In the genomic region with DNA sequence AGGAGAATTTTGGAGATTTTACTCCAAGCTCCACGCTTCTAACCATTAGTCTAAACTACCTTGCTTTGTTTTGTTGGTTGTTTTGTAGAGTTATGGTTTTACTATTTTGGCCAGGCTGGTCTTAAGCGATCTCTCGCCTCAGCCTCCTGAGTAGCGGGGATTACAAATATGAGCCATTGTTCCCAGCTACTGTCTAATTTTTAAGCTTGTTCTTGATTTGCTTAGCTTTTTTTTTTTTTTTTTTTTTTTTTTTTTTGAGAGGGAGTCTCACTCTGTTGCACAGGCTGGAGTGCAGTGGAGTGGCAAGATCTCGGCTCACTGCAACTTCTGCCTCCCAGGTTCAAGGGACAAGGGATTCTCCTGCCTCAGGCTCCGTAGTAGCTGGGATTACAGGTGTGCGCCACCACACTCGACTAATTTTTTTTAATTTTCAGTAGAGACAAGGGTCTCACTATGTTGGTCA, we compare ENCODE assay signal across 8 cellular contexts. TPM values are rescaled to one million over a fixed set of nuclear protein-coding genes. Genes with fewer than 3 reads are reported as not detected.
A peak's percentile ranks its signal among the peaks of the same experiment; 100 is the strongest.
DNase-seq lines count a peak whose midpoint lies in the region; ATAC-seq, FAIRE-seq and TF ChIP-seq lines count a peak whose summit lies in the region.

No MANE protein-coding gene starts in this region.

- peak overlapping the region; percentile 88 for H3K4me2 ChIP-seq in HepG2 (ENCODE audit: low read depth, low read length)

- TF ChIP-seq EP300 in HepG2 (IDR thresholded peaks at IDR 0.05; ENCODE audit: low read depth in 2 of 2, low read length in 2 of 2) (no peak), HepG2 (CRISPR knock-in tag; IDR thresholded peaks at IDR 0.05; ENCODE audit: borderline replicate concordance) (no peak), upper lobe of left lung (IDR thresholded peaks at IDR 0.05) (no peak)

- H3K36me3 ChIP-seq in HepG2 (replicated peaks in 1 of 2; ENCODE audit: control insufficient read depth in 1 of 2, insufficient read depth in 2 of 2, low read length in 2 of 2) (peaks cover 0 to 15% of the 10 kb centered on the region in 2 experiments; a peak in 2 of 5 replicates), upper lobe of left lung (peaks cover 0 to 19% (median 2%) of the 10 kb centered on the region in 4 donors)

- peak overlapping the region; percentile 61 to 86 (median 85); a peak in 5 of 6 replicates for H3K4me3 ChIP-seq in HepG2 (replicated peaks in 1 of 3; ENCODE audit: insufficient read depth in 1 of 3, low read depth in 2 of 3, low read length in 3 of 3)
- peak overlapping the region in 2 of 4 donors; percentile 80 to 94 for H3K4me3 ChIP-seq in upper lobe of left lung

- peaks cover 13% of the 10 kb centered on the region for H3K4me1 Mint-ChIP-seq in activated naive CD8-positive, alpha-beta T cell treated with anti-CD3 and anti-CD28 coated beads for 36 hours

- CTCF ChIA-PET in HepG2 (lab: Yijun Ruan, JAX; ENCODE audit: low intra/inter-chr PET ratio, low total read pairs), result no interaction called here

- no peak for TF ChIP-seq RAD21 in HepG2 (CRISPR knock-in tag; IDR thresholded peaks at IDR 0.05)

- peak overlapping the region; percentile 32 for H2AFZ ChIP-seq in HepG2 (ENCODE audit: low read length)

- TF ChIP-seq CTCF in HepG2 (CRISPR knock-in tag; IDR thresholded peaks at IDR 0.05), result no peak
- TF ChIP-seq CTCF in upper lobe of left lung (IDR thresholded peaks at IDR 0.05), result peak in 2 of 6 experiments; percentile 4

- no peak for FAIRE-seq in HepG2 (lab: Jason Lieb, UNC)

- TF ChIP-seq POLR2A in HepG2 (IDR thresholded peaks at IDR 0.05; ENCODE audit: insufficient read depth in 1 of 2, low read depth in 2 of 2, low read length in 2 of 2), result peak; percentile 71 to 91
- TF ChIP-seq POLR2A in upper lobe of left lung (IDR thresholded peaks at IDR 0.05), result peak in 1 of 4 donors; percentile 5

- no peaks in the 10 kb centered on the region for H3K27me3 Mint-ChIP-seq in activated naive CD8-positive, alpha-beta T cell treated with anti-CD3 and anti-CD28 coated beads for 36 hours

- peak overlapping the region; percentile 88 for H3K9ac ChIP-seq in HepG2 (ENCODE audit: insufficient read depth, low read depth, low read length)

- in situ Hi-C loops in HepG2 (cut with HindIII; ENCODE audit: extremely low pct_ligation_motif_present, low pct_unique_long_range_greater_than_20kb), result no loop called here

- no peaks in the 10 kb centered on the region for H4K20me1 ChIP-seq in HepG2 (ENCODE audit: insufficient read depth, low read length)

- H3K27ac Mint-ChIP-seq in activated naive CD8-positive, alpha-beta T cell treated with anti-CD3 and anti-CD28 coated beads for 36 hours, result peak overlapping the region; percentile 99

- peak overlapping the region; percentile 87 for H3K27ac ChIP-seq in HepG2 (ENCODE audit: extremely low read length, insufficient read depth, low read length)
- H3K27ac ChIP-seq in upper lobe of left lung, result peak overlapping the region; percentile 86 to 92 (median 90)

- peaks cover 42% of the 10 kb centered on the region for H3K79me2 ChIP-seq in HepG2 (ENCODE audit: insufficient read depth, low read length)

- DNase-seq in activated naive CD8-positive, alpha-beta T cell treated with anti-CD3 and anti-CD28 coated beads for 36 hours, result peak; percentile 22
- DNase-seq in HepG2 (ENCODE audit: low spot score) (no peak), upper lobe of left lung (no peak), activated gamma-delta T cell treated with Interleukin-2 at 50 U/mL for 16 hours (no peak)

- H3K27me3 ChIP-seq in HepG2 (ENCODE audit: control insufficient read depth in 1 of 2, insufficient read depth in 2 of 2, low read length in 2 of 2) (no peaks in the 10 kb centered on the region; a peak in 1 of 5 replicates), upper lobe of left lung (no peaks in the 10 kb centered on the region)

- peak overlapping the region; percentile 100 for H3K4me3 Mint-ChIP-seq in activated naive CD8-positive, alpha-beta T cell treated with anti-CD3 and anti-CD28 coated beads for 36 hours

- H3K9me3 ChIP-seq in HepG2 (ENCODE audit: low read length), result no peaks in the 10 kb centered on the region
- H3K9me3 ChIP-seq in upper lobe of left lung, result no peaks in the 10 kb centered on the region

- H3K4me1 ChIP-seq in HepG2 (ENCODE audit: insufficient read depth, low read length) (peaks cover 69% of the 10 kb centered on the region), upper lobe of left lung (peaks cover 10 to 38% (median 13%) of the 10 kb centered on the region in 4 donors)

- BruUV-seq in HepG2 (replicated peaks; lab: Mats Ljungman, UMichigan), result TSS peak; percentile 85

- no peaks in the 10 kb centered on the region for H3K9me3 Mint-ChIP-seq in activated naive CD8-positive, alpha-beta T cell treated with anti-CD3 and anti-CD28 coated beads for 36 hours

- ATAC-seq in GM18907 (IDR thresholded peaks at IDR 0.05; ENCODE audit: unreplicated experiment) (peak; percentile 11), HG03354 (IDR thresholded peaks at IDR 0.05; ENCODE audit: poor library complexity, severe bottlenecking, unreplicated experiment) (peak; percentile 4), HepG2 (peak; percentile 4; the same call in 2 of the 3 replicates), upper lobe of left lung (ENCODE audit: low FRiP score in 2 of 2) (peak in 1 of 2 donors; percentile 1), HG02938 (IDR thresholded peaks at IDR 0.05; ENCODE audit: unreplicated experiment) (no peak), HG03025 (IDR thresholded peaks at IDR 0.05; ENCODE audit: low FRiP score, unreplicated experiment) (no peak)

- 38% methylated on average over 8 of the region's 8 CpGs for WGBS in HepG2 (ENCODE audit: low lambda C conversion rate)
- 56 to 60% methylated on average over 8 of the region's 8 CpGs for WGBS in upper lobe of left lung, 2 donors

- intact Hi-C loops in HepG2 (cut with micrococcal nuclease; ENCODE audit: unreplicated experiment), result loop anchor here (1.0 kb wide), 1 partner anchor 13 kb away; no protein-coding TSS in a partner anchor

- peaks cover 16% of the 10 kb centered on the region for H3K36me3 Mint-ChIP-seq in activated naive CD8-positive, alpha-beta T cell treated with anti-CD3 and anti-CD28 coated beads for 36 hours

- POLR2A ChIA-PET in HepG2 (lab: Yijun Ruan, JAX), result interaction anchor here (0.6 to 2.9 kb wide), 12 partner anchors 8 to 493 kb away, joined by 3 to 23 read pairs (median 4); partner anchors contain the start of genes EFCAB12, IFT122, MBD4 and TMCC1

RNA-seq across cellular contexts. Expression of gene EFCAB12, which starts 28.5 kb away (rescaled TPM):
- total RNA-seq in activated naive CD8-positive, alpha-beta T cell treated with anti-CD3 and anti-CD28 coated beads for 36 hours, result under 1 TPM; 0.24 to 0.39 TPM
- 0.11 and 0.31 TPM in 2 replicates for total RNA-seq in HepG2 (2016; rRNA removed; fragmentation: Illumina TruSeq; extraction: Trizol)
- total RNA-seq in HepG2 (2016; cell fraction: cytosol; rRNA removed; fragmentation: Illumina TruSeq; extraction: Trizol; ENCODE audit: low read depth), result 0.18 TPM in 1 of 2 replicates, not detected in the other
- 0.07 and 0.26 TPM in 2 replicates for total RNA-seq in HepG2 (2016; cell fraction: insoluble cytoplasmic fraction; rRNA removed; fragmentation: Illumina TruSeq; extraction: Trizol)
- 0.14 and 0.15 TPM in 2 replicates for total RNA-seq in HepG2 (2016; cell fraction: membrane; rRNA removed; fragmentation: Illumina TruSeq; extraction: Trizol)
- total RNA-seq in HepG2 (2016; cell fraction: nucleus; rRNA removed; fragmentation: Illumina TruSeq; extraction: Trizol), result 0.34 and 0.50 TPM in 2 replicates
- polyA plus RNA-seq in HepG2 (2011; rRNA removed), result 2.4 and 2.9 TPM in 2 replicates
- polyA plus RNA-seq in HepG2 (2011; cell fraction: cytosol; rRNA removed), result 1.3 and 1.4 TPM in 2 replicates
- polyA plus RNA-seq in HepG2 (2011; cell fraction: nucleus; rRNA removed), result 9.6 and 10.2 TPM in 2 replicates
- polyA plus RNA-seq in HepG2 (2012), result 2.4 and 3.5 TPM in 2 replicates
- polyA plus RNA-seq in HepG2 (2016; cell fraction: cytosol; fragmentation: Illumina TruSeq; extraction: Trizol; ENCODE audit: low read depth), result 0.06 and 0.17 TPM in 2 replicates
- polyA plus RNA-seq in HepG2 (2016; cell fraction: insoluble cytoplasmic fraction; fragmentation: Illumina TruSeq; extraction: Trizol; ENCODE audit: low read depth), result 0.33 and 0.35 TPM in 2 replicates
- 0.15 and 0.24 TPM in 2 replicates for polyA plus RNA-seq in HepG2 (2016; cell fraction: membrane; fragmentation: Illumina TruSeq; extraction: Trizol; ENCODE audit: low read depth)
- 0.92 and 1.5 TPM in 2 replicates for polyA plus RNA-seq in HepG2 (2016; cell fraction: nucleus; fragmentation: Illumina TruSeq; extraction: Trizol; ENCODE audit: insufficient read depth, low read depth)
- polyA minus RNA-seq in HepG2 (2011; rRNA and poly(A)+ RNA removed; ENCODE audit: low replicate concordance), result 1.9 and 2.0 TPM in 2 replicates
- polyA minus RNA-seq in HepG2 (2011; cell fraction: cytosol; rRNA and poly(A)+ RNA removed), result 0.70 and 0.89 TPM in 2 replicates
- polyA minus RNA-seq in HepG2 (2011; cell fraction: nucleus; rRNA and poly(A)+ RNA removed), result 3.9 and 4.8 TPM in 2 replicates
- 10 to 100 TPM in 1 of 6 donors, 1 to 10 TPM in 4, under 1 TPM in 1; 0.72 to 10.5 (median 5.1) TPM for total RNA-seq in upper lobe of left lung

RNA-seq across cellular contexts. Expression of gene MBD4, which starts 39.8 kb away (rescaled TPM):
- total RNA-seq in activated naive CD8-positive, alpha-beta T cell treated with anti-CD3 and anti-CD28 coated beads for 36 hours, result 10 to 100 TPM; 48.2 to 51.1 TPM
- total RNA-seq in HepG2 (2016; rRNA removed; fragmentation: Illumina TruSeq; extraction: Trizol) (25.3 and 26.9 TPM in 2 replicates), upper lobe of left lung (10 to 100 TPM; 22.3 to 43.2 (median 34.6) TPM)
- total RNA-seq in HepG2 (2016; cell fraction: cytosol; rRNA removed; fragmentation: Illumina TruSeq; extraction: Trizol; ENCODE audit: low read depth), result 5.2 and 7.0 TPM in 2 replicates
- total RNA-seq in HepG2 (2016; cell fraction: insoluble cytoplasmic fraction; rRNA removed; fragmentation: Illumina TruSeq; extraction: Trizol), result 25.0 and 27.0 TPM in 2 replicates
- total RNA-seq in HepG2 (2016; cell fraction: membrane; rRNA removed; fragmentation: Illumina TruSeq; extraction: Trizol), result 11.5 and 12.6 TPM in 2 replicates
- total RNA-seq in HepG2 (2016; cell fraction: nucleus; rRNA removed; fragmentation: Illumina TruSeq; extraction: Trizol), result 30.2 and 35.1 TPM in 2 replicates
- 13.7 and 14.9 TPM in 2 replicates for polyA plus RNA-seq in HepG2 (2011; rRNA removed)
- polyA plus RNA-seq in HepG2 (2011; cell fraction: cytosol; rRNA removed), result 4.8 and 4.9 TPM in 2 replicates
- 22.5 and 26.7 TPM in 2 replicates for polyA plus RNA-seq in HepG2 (2011; cell fraction: nucleus; rRNA removed)
- polyA plus RNA-seq in HepG2 (2012), result 10.8 and 12.2 TPM in 2 replicates
- 1.9 and 2.1 TPM in 2 replicates for polyA plus RNA-seq in HepG2 (2016; cell fraction: cytosol; fragmentation: Illumina TruSeq; extraction: Trizol; ENCODE audit: low read depth)
- 21.7 and 24.1 TPM in 2 replicates for polyA plus RNA-seq in HepG2 (2016; cell fraction: insoluble cytoplasmic fraction; fragmentation: Illumina TruSeq; extraction: Trizol; ENCODE audit: low read depth)
- 4.6 and 5.5 TPM in 2 replicates for polyA plus RNA-seq in HepG2 (2016; cell fraction: membrane; fragmentation: Illumina TruSeq; extraction: Trizol; ENCODE audit: low read depth)
- 43.7 and 51.7 TPM in 2 replicates for polyA plus RNA-seq in HepG2 (2016; cell fraction: nucleus; fragmentation: Illumina TruSeq; extraction: Trizol; ENCODE audit: insufficient read depth, low read depth)
- polyA minus RNA-seq in HepG2 (2011; rRNA and poly(A)+ RNA removed; ENCODE audit: low replicate concordance), result 6.9 and 16.7 TPM in 2 replicates
- 4.8 and 6.9 TPM in 2 replicates for polyA minus RNA-seq in HepG2 (2011; cell fraction: cytosol; rRNA and poly(A)+ RNA removed)
- 32.4 and 39.8 TPM in 2 replicates for polyA minus RNA-seq in HepG2 (2011; cell fraction: nucleus; rRNA and poly(A)+ RNA removed)

RNA-seq across cellular contexts. Expression of gene IFT122, which starts 40.1 kb away (rescaled TPM):
- 10 to 100 TPM; 14.9 to 15.6 TPM for total RNA-seq in activated naive CD8-positive, alpha-beta T cell treated with anti-CD3 and anti-CD28 coated beads for 36 hours
- 10.3 and 10.8 TPM in 2 replicates for total RNA-seq in HepG2 (2016; rRNA removed; fragmentation: Illumina TruSeq; extraction: Trizol)
- 1.7 and 3.1 TPM in 2 replicates for total RNA-seq in HepG2 (2016; cell fraction: cytosol; rRNA removed; fragmentation: Illumina TruSeq; extraction: Trizol; ENCODE audit: low read depth)
- total RNA-seq in HepG2 (2016; cell fraction: insoluble cytoplasmic fraction; rRNA removed; fragmentation: Illumina TruSeq; extraction: Trizol), result 9.7 and 10.0 TPM in 2 replicates
- 3.2 and 3.8 TPM in 2 replicates for total RNA-seq in HepG2 (2016; cell fraction: membrane; rRNA removed; fragmentation: Illumina TruSeq; extraction: Trizol)
- 13.1 and 17.6 TPM in 2 replicates for total RNA-seq in HepG2 (2016; cell fraction: nucleus; rRNA removed; fragmentation: Illumina TruSeq; extraction: Trizol)
- polyA plus RNA-seq in HepG2 (2011; rRNA removed), result 9.1 and 10.1 TPM in 2 replicates
- 6.0 and 7.1 TPM in 2 replicates for polyA plus RNA-seq in HepG2 (2011; cell fraction: cytosol; rRNA removed)
- 39.5 and 68.7 TPM in 2 replicates for polyA plus RNA-seq in HepG2 (2011; cell fraction: nucleus; rRNA removed)
- polyA plus RNA-seq in HepG2 (2012), result 8.5 and 8.9 TPM in 2 replicates
- 1.0 and 2.0 TPM in 2 replicates for polyA plus RNA-seq in HepG2 (2016; cell fraction: cytosol; fragmentation: Illumina TruSeq; extraction: Trizol; ENCODE audit: low read depth)
- polyA plus RNA-seq in HepG2 (2016; cell fraction: insoluble cytoplasmic fraction; fragmentation: Illumina TruSeq; extraction: Trizol; ENCODE audit: low read depth), result 6.8 and 7.9 TPM in 2 replicates
- polyA plus RNA-seq in HepG2 (2016; cell fraction: membrane; fragmentation: Illumina TruSeq; extraction: Trizol; ENCODE audit: low read depth), result 1.5 and 2.2 TPM in 2 replicates
- 31.1 and 32.0 TPM in 2 replicates for polyA plus RNA-seq in HepG2 (2016; cell fraction: nucleus; fragmentation: Illumina TruSeq; extraction: Trizol; ENCODE audit: insufficient read depth, low read depth)
- 44.2 and 53.6 TPM in 2 replicates for polyA minus RNA-seq in HepG2 (2011; rRNA and poly(A)+ RNA removed; ENCODE audit: low replicate concordance)
- 4.7 and 7.2 TPM in 2 replicates for polyA minus RNA-seq in HepG2 (2011; cell fraction: cytosol; rRNA and poly(A)+ RNA removed)
- 22.0 and 30.6 TPM in 2 replicates for polyA minus RNA-seq in HepG2 (2011; cell fraction: nucleus; rRNA and poly(A)+ RNA removed)
- 100 to 1,000 TPM in 1 of 6 donors, 10 to 100 TPM in 5; 23.7 to 126 (median 29.1) TPM for total RNA-seq in upper lobe of left lung

Comparison
In these comparisons a context has a peak if more than half of its experiments do, and no peak if none do; other contexts are left out.
1. ATAC-seq: peak in GM18907 (single experiment), HG03354 (single experiment) and HepG2 (single experiment); none in HG02938 (single experiment) and HG03025 (single experiment).